27 cellular contexts compared by ENCODE assay signal in the genomic region with DNA sequence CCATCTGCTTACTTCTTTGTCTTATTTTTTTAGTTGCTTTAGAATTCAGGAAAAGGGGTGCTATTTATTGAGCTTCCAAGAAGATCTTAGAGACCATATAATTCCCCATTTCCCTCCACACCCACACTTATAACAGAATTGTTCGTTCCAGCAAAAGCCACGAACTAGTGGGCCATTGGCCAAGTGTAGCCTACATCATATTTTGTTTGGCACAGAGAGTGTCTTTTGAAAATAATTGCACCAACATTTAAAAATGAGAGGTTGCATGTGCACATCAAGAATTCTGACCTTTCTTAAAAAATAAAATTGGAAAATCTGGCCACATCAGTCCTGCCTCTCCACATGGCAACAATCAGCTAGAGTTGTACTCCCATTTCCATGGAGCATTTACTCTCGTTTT.
DNase-seq lines count a peak whose midpoint lies in the region; ATAC-seq and TF ChIP-seq lines count a peak whose summit lies in the region.
"Had no signal": no experiment of that assay in that cellular context is flagged by ENCODE, and none has a peak within 500 bp of the region (broad histone marks: within the 10 kb centered on the region; RNA-seq: fewer than 3 reads in every experiment).

No MANE protein-coding gene starts in this region.

- no peak for TF ChIP-seq POLR2A in IMR-90 (IDR thresholded peaks at IDR 0.05; ENCODE audit: low read depth, low read length)

- H3K4me2 ChIP-seq in IMR-90 (ENCODE audit: low read depth, low read length) = no peak overlapping the region
- H3K4me2 ChIP-seq: A549, smooth muscle cell had no signal

- no peak overlapping the region for H4K5ac ChIP-seq in IMR-90 (ENCODE audit: low read depth, low read length)

- in situ Hi-C loops in IMR-90 (cut with MboI; ENCODE audit: low sequenced_read_pairs) = no loop called here

- intact Hi-C loops in IMR-90 (cut with micrococcal nuclease) = no loop called here

- no peak overlapping the region for H2AK5ac ChIP-seq in IMR-90 (ENCODE audit: low read depth, low read length)

- no peak overlapping the region for H4K8ac ChIP-seq in IMR-90 (ENCODE audit: low read depth in 2 of 2, low read length in 2 of 2)

- no peaks in the 10 kb centered on the region for H3K9me3 ChIP-seq in IMR-90 (ENCODE audit: control insufficient read depth, insufficient read depth, low read length)
- H3K9me3 ChIP-seq: A549, adrenal gland, BE2C, esophagus muscularis mucosa, stomach, transverse colon had no signal

- H3K9ac ChIP-seq in IMR-90 (ENCODE audit: low read depth, low read length) = no peak overlapping the region

- WGBS in IMR-90 (ENCODE audit: extremely low coverage in 2 of 2, insufficient read length in 1 of 2), 2 experiments = no CpG with 5 or more reads among the region's 3 CpGs

- no peak overlapping the region for H3K27ac ChIP-seq in IMR-90 (ENCODE audit: insufficient read depth, low read length)
- H3K27ac ChIP-seq: A549, adrenal gland, cardiac muscle cell, esophagus muscularis mucosa, stomach, transverse colon, WERI-Rb-1 had no signal

- H3K9me1 ChIP-seq in IMR-90 (ENCODE audit: insufficient read depth, low read length) = peaks cover 4% of the 10 kb centered on the region

- POLR2A ChIA-PET in AG04449 (lab: Yijun Ruan, JAX) = no interaction called here
- POLR2A ChIA-PET in IMR-90 (lab: Charles Lee; ENCODE audit: unreplicated experiment) = no interaction called here

- TF ChIP-seq CTCF in AG04449 (IDR thresholded peaks at IDR 0.05; ENCODE audit: insufficient read depth, low read length, missing control alignments) (no peak), IMR-90 (conservative IDR thresholded peaks at IDR 0.05; ENCODE audit: low read depth, low read length) (no peak), foreskin fibroblast (IDR thresholded peaks at IDR 0.05; ENCODE audit: low read depth, low read length) (no peak)

- no peaks in the 10 kb centered on the region for H4K20me1 ChIP-seq in IMR-90 (ENCODE audit: insufficient read depth, low read length)

- no peak for TF ChIP-seq RAD21 in IMR-90 (IDR thresholded peaks at IDR 0.05; ENCODE audit: low read length)

- no peak overlapping the region for H2BK20ac ChIP-seq in IMR-90 (ENCODE audit: low read depth, low read length)

- no peak overlapping the region for H3K23ac ChIP-seq in IMR-90 (ENCODE audit: low read depth, low read length)

- ATAC-seq in IMR-90 (ENCODE audit: low read depth) (no peak), GM19351 (IDR thresholded peaks at IDR 0.05; ENCODE audit: unreplicated experiment) (no peak)
- ATAC-seq: A549, natural killer cell had no signal

- H3K27me3 ChIP-seq in IMR-90 (ENCODE audit: control insufficient read depth, insufficient read depth, low read length) = peaks cover 2% of the 10 kb centered on the region; the same call in 1 of the 2 replicates
- H3K27me3 ChIP-seq: adrenal gland, BE2C, cardiac muscle cell, stomach, transverse colon had no signal

- H3K36me3 ChIP-seq in IMR-90 (ENCODE audit: control insufficient read depth, insufficient read depth, low read length) = no peaks in the 10 kb centered on the region
- H3K36me3 ChIP-seq: adrenal gland, BE2C, cardiac muscle cell, esophagus muscularis mucosa, stomach, transverse colon, WERI-Rb-1 had no signal

- H3K18ac ChIP-seq in IMR-90 (ENCODE audit: low read depth, low read length) = no peak overlapping the region

- CTCF ChIA-PET in AG04449 (lab: Yijun Ruan, JAX) = interaction anchor here (0.6 kb wide), 1 partner anchor 1539 kb away, joined by 4 read pairs; no protein-coding TSS in a partner anchor
- CTCF ChIA-PET in IMR-90 (lab: Yijun Ruan, JAX) = no interaction called here

- no peak overlapping the region for H3K4ac ChIP-seq in IMR-90 (ENCODE audit: low read depth, low read length)

- peaks cover 7% of the 10 kb centered on the region for H3K4me1 ChIP-seq in IMR-90 (ENCODE audit: control insufficient read depth, insufficient read depth, low read length)
- H3K4me1 ChIP-seq: A549, adrenal gland, BE2C, esophagus muscularis mucosa, transverse colon had no signal

- no peak overlapping the region for H2AFZ ChIP-seq in IMR-90 (replicated peaks; ENCODE audit: low read length, poor library complexity)

- no peak overlapping the region; the same call in 1 of the 2 replicates for H2BK120ac ChIP-seq in IMR-90 (ENCODE audit: low read depth, low read length)

- H3K56ac ChIP-seq in IMR-90 (ENCODE audit: extremely low read depth, insufficient read depth, low read length) = no peak overlapping the region

- H4K91ac ChIP-seq in IMR-90 (ENCODE audit: insufficient read depth, low read depth, low read length) = no peak overlapping the region

- no TSS peak for BruUV-seq in IMR-90 (replicated peaks; lab: Mats Ljungman, UMichigan)

- DNase-seq in AG04449 (ENCODE audit: low read depth, low spot score) (peak; percentile 33), IMR-90 (peak; percentile 6), brain pericyte (ENCODE audit: low read depth, low spot score) (peak; percentile 50), foreskin fibroblast (peak; percentile 54 to 92), HuH-7.5 (ENCODE audit: low spot score) (no peak), NCI-H1436 treated with DMSO at 0.1 percent for 48 hours (lab: John Stamatoyannopoulos, UW) (no peak), NCI-H2196 treated with DMSO at 0.1 percent for 48 hours (lab: John Stamatoyannopoulos, UW; ENCODE audit: unreplicated experiment) (no peak)
- DNase-seq: activated CD4-positive, alpha-beta T cell treated with anti-CD3 and anti-CD28 coated beads, Interleukin-2, amount 10 ng/mL, durations not matched to agents 24 days and 14 days; activated naive CD4-positive, alpha-beta T cell treated with Interleukin-2 at 50 U/mL for 16 hours; adrenal gland; BE2C; DMS153; GF-D8; MV-4-11; natural killer cell; NCI-H526; stimulated activated CD4-positive, alpha-beta T cell treated with anti-CD3 and anti-CD28 coated beads, Interleukin-2, amount 100 ng/mL, for 24 hours; stomach; SW 1271; T1000; transverse colon; WERI-Rb-1 had no signal

- H3K4me3 ChIP-seq in AG04449 (ENCODE audit: low read depth, low read length) (no peak overlapping the region), IMR-90 (ENCODE audit: insufficient read depth, low read depth, low read length) (no peak overlapping the region), foreskin fibroblast (ENCODE audit: low read depth in 1 of 2, low read length in 2 of 2) (no peak overlapping the region)
- H3K4me3 ChIP-seq: A549, adrenal gland, cardiac muscle cell, esophagus muscularis mucosa, smooth muscle cell, stomach, transverse colon had no signal

- H2AK9ac ChIP-seq in IMR-90 (replicated peaks; ENCODE audit: low read depth, low read length, poor library complexity) = no peak overlapping the region

- no peak overlapping the region for H2BK5ac ChIP-seq in IMR-90 (ENCODE audit: low read depth, low read length, poor library complexity, severe bottlenecking)

- dilution Hi-C loops in IMR-90 (cut with HindIII; ENCODE audit: low sequenced_read_pairs, unreplicated experiment) = no loop called here

- no peaks in the 10 kb centered on the region for H3K79me1 ChIP-seq in IMR-90 (ENCODE audit: low read depth in 1 of 2, low read length in 2 of 2)

- no peak overlapping the region for H3K14ac ChIP-seq in IMR-90 (replicated peaks; ENCODE audit: low read depth, low read length)

- no peak overlapping the region for H2BK15ac ChIP-seq in IMR-90 (ENCODE audit: low read depth, low read length)

TF ChIP-seq in IMR-90, 13 proteins besides CTCF, POLR2A, EP300 and RAD21:
- TF ChIP-seq BHLHE40 (IDR thresholded peaks at IDR 0.05; ENCODE audit: low read depth, low read length) (no peak), SMC3 (IDR thresholded peaks at IDR 0.05; ENCODE audit: low read depth, low read length) (no peak), RFX5 (IDR thresholded peaks at IDR 0.05; ENCODE audit: low read depth, low read length) (no peak)

Comparison
In these comparisons a context has a peak if more than half of its experiments do, and no peak if none do; other contexts are left out.
1. DNase-seq: peak in AG04449 (single experiment), IMR-90 (single experiment), brain pericyte (single experiment) and foreskin fibroblast (2 of 2); none in HuH-7.5 (single experiment), NCI-H1436 treated with DMSO at 0.1 percent for 48 hours (single experiment) and NCI-H2196 treated with DMSO at 0.1 percent for 48 hours (single experiment).